In the genomic region with DNA sequence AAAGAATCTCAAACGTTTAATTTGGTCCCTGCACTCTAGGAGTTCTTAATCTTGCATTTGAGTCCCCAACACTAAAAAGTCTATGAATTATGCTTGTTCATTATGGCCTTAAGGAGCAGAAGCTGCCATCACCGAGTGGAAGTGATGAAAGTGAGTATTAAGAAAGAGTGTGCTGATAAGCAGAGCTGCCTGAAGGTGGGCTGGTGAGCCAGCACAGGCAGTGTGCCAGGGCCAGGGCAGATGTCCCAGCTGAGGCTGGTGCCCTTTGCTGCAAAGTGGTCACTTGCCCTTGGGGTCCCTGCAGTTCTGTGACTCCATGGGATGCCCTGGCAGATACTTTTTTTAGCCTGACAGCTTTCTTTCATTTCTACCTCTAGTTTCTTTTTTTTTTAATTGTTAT, we compare ENCODE assay signal across 15 cellular contexts.
DNase-seq lines count a peak whose midpoint lies in the region; ATAC-seq, FAIRE-seq and TF ChIP-seq lines count a peak whose summit lies in the region.
"Had no signal": no experiment of that assay in that cellular context is flagged by ENCODE, and none has a peak within 500 bp of the region (broad histone marks: within the 10 kb centered on the region; RNA-seq: fewer than 3 reads in every experiment).

No MANE protein-coding gene starts in this region.

- peak overlapping the region; percentile 94 for H3K4me2 ChIP-seq in KMS-11
- H3K4me2 ChIP-seq in astrocyte (ENCODE audit: low read length) = peak overlapping the region; percentile 40

- H3K27ac Mint-ChIP-seq in CD8-positive, alpha-beta memory T cell = peak overlapping the region in 5 of 8 donors; percentile 8 to 68 (median 48)
- no peak overlapping the region for H3K27ac Mint-ChIP-seq in astrocyte (ENCODE audit: unreplicated experiment)
- H3K27ac Mint-ChIP-seq: CD4-positive, alpha-beta T cell; stimulated activated memory B cell treated with anti-CD40 and anti-IgM and Interleukin-4, amounts not matched to agents 10 μg/mL and 1 μg/mL and 100 μg/mL, for 72 hours had no signal

- TF ChIP-seq CTCF in KMS-11 (conservative IDR thresholded peaks at IDR 0.05; ENCODE audit: low read depth, low read length) = no peak
- no peak for TF ChIP-seq CTCF in astrocyte (IDR thresholded peaks at IDR 0.05; ENCODE audit: insufficient read depth, low read depth, low read length)
- TF ChIP-seq CTCF in prostate gland (IDR thresholded peaks at IDR 0.05) = no peak
- no peak for TF ChIP-seq CTCF in GM13976 (IDR thresholded peaks at IDR 0.05; ENCODE audit: borderline replicate concordance, control extremely low read depth, extremely low read depth, insufficient read depth, missing control alignments)

- no peak overlapping the region for H3K4me3 ChIP-seq in CD8-positive, alpha-beta memory T cell (ENCODE audit: low read length)
- H3K4me3 ChIP-seq in KMS-11 (IDR thresholded peaks at IDR 0.05; ENCODE audit: insufficient read depth, low read depth, low read length) (no peak overlapping the region), astrocyte (ENCODE audit: insufficient read depth, low read depth, low read length) (no peak overlapping the region), right cardiac atrium (ENCODE audit: low read length) (no peak overlapping the region), prostate gland (no peak overlapping the region)
- H3K4me3 ChIP-seq: SK-N-MC had no signal

- H3K9ac ChIP-seq in KMS-11 = peak overlapping the region; percentile 17; the same call in 1 of the 2 replicates
- H3K9ac ChIP-seq in astrocyte (ENCODE audit: low read length) = no peak overlapping the region

- H4K20me1 ChIP-seq in KMS-11 (ENCODE audit: insufficient read depth) = no peaks in the 10 kb centered on the region
- no peaks in the 10 kb centered on the region for H4K20me1 ChIP-seq in astrocyte (ENCODE audit: insufficient read depth, low read length)

- intact Hi-C loops in right cardiac atrium (cut with DNase I) = no loop called here
- intact Hi-C loops in prostate gland (cut with DNase I) = no loop called here

- no peak for DNase-seq in CD8-positive, alpha-beta memory T cell
- DNase-seq in astrocyte (ENCODE audit: low read depth) (no peak), right cardiac atrium (peak in 2 of 3 donors; percentile 58 to 68), DMS153 (lab: John Stamatoyannopoulos, UW) (no peak), prostate gland (ENCODE audit: low spot score) (no peak), GM13976 (ENCODE audit: low spot score) (no peak)
- DNase-seq: activated CD4-positive, alpha-beta T cell treated with anti-CD3 and anti-CD28 coated beads for 48 hours; activated effector memory CD4-positive, alpha-beta T cell treated with anti-CD3 and anti-CD28 coated beads, Interleukin-2, amount 50 U/mL, for 16 hours; CD4-positive, alpha-beta T cell; cortex of kidney; NCI-H446 had no signal

- peaks cover 20 to 31% (median 25%) of the 10 kb centered on the region in 3 donors for H3K4me1 Mint-ChIP-seq in CD8-positive, alpha-beta memory T cell
- peaks cover 10% of the 10 kb centered on the region for H3K4me1 Mint-ChIP-seq in astrocyte (ENCODE audit: low read depth, unreplicated experiment)

- WGBS in right cardiac atrium = 12% methylated on average over 2 of the region's 2 CpGs
- WGBS in prostate gland = 6% methylated on average over 2 of the region's 2 CpGs

- H3K27me3 ChIP-seq in CD8-positive, alpha-beta memory T cell (ENCODE audit: insufficient read depth, low read length, poor library complexity, severe bottlenecking) = no peaks in the 10 kb centered on the region
- H3K27me3 ChIP-seq in KMS-11 (ENCODE audit: insufficient read depth, low read depth) (no peaks in the 10 kb centered on the region), astrocyte (ENCODE audit: insufficient read depth, low read length) (no peaks in the 10 kb centered on the region), right cardiac atrium (ENCODE audit: control insufficient read depth, insufficient read depth) (no peaks in the 10 kb centered on the region), prostate gland (replicated peaks; ENCODE audit: insufficient read depth) (peaks cover 3% of the 10 kb centered on the region)

- peaks cover 0 to 3% (median 0%) of the 10 kb centered on the region in 3 donors for H3K36me3 Mint-ChIP-seq in CD8-positive, alpha-beta memory T cell
- no peaks in the 10 kb centered on the region for H3K36me3 Mint-ChIP-seq in astrocyte (ENCODE audit: low read depth, unreplicated experiment)
- H3K36me3 Mint-ChIP-seq: stimulated activated memory B cell treated with anti-CD40 and anti-IgM and Interleukin-4, amounts not matched to agents 10 μg/mL and 1 μg/mL and 100 μg/mL, for 72 hours had no signal

- H2AFZ ChIP-seq in KMS-11 (ENCODE audit: low read depth) (peak overlapping the region; percentile 77; the same call in 1 of the 2 replicates), astrocyte (ENCODE audit: low read depth, low read length) (no peak overlapping the region)

- H3K4me1 ChIP-seq in CD8-positive, alpha-beta memory T cell (ENCODE audit: insufficient read depth, low read length) = peaks cover 16% of the 10 kb centered on the region
- peaks cover 31% of the 10 kb centered on the region for H3K4me1 ChIP-seq in KMS-11 (ENCODE audit: low read depth, poor library complexity, severe bottlenecking)
- H3K4me1 ChIP-seq in astrocyte (ENCODE audit: insufficient read depth, low read length) = peaks cover 16% of the 10 kb centered on the region
- no peaks in the 10 kb centered on the region for H3K4me1 ChIP-seq in right cardiac atrium (ENCODE audit: control insufficient read depth, insufficient read depth, low read length)
- no peaks in the 10 kb centered on the region for H3K4me1 ChIP-seq in prostate gland (replicated peaks)

- H3K79me2 ChIP-seq in KMS-11 (ENCODE audit: insufficient read depth, low read depth) (no peaks in the 10 kb centered on the region), astrocyte (ENCODE audit: insufficient read depth, low read length) (no peaks in the 10 kb centered on the region)

- in situ Hi-C loops in GM13976 (cut with MboI; ENCODE audit: low sequenced_read_pairs, unreplicated experiment) = no loop called here

- ATAC-seq in right cardiac atrium (no peak), HG03457 (IDR thresholded peaks at IDR 0.05; ENCODE audit: unreplicated experiment) (no peak)

- no peaks in the 10 kb centered on the region for H3K36me3 ChIP-seq in CD8-positive, alpha-beta memory T cell (ENCODE audit: insufficient read depth, low read length)
- H3K36me3 ChIP-seq in KMS-11 (ENCODE audit: insufficient read depth) = no peaks in the 10 kb centered on the region
- no peaks in the 10 kb centered on the region for H3K36me3 ChIP-seq in astrocyte (ENCODE audit: insufficient read depth, low read length)
- H3K36me3 ChIP-seq in prostate gland = no peaks in the 10 kb centered on the region

- H3K27ac ChIP-seq in CD8-positive, alpha-beta memory T cell (ENCODE audit: low read depth, low read length) = no peak overlapping the region
- H3K27ac ChIP-seq in KMS-11 (peak overlapping the region; percentile 49), astrocyte (ENCODE audit: low read depth, low read length) (no peak overlapping the region), right cardiac atrium (ENCODE audit: low read length) (no peak overlapping the region), prostate gland (no peak overlapping the region)
- H3K27ac ChIP-seq: SK-N-MC had no signal

- peaks cover 0 to 3% (median 1%) of the 10 kb centered on the region in 5 donors for H3K9me3 Mint-ChIP-seq in CD8-positive, alpha-beta memory T cell
- peaks cover 3% of the 10 kb centered on the region for H3K9me3 Mint-ChIP-seq in astrocyte (ENCODE audit: unreplicated experiment)
- H3K9me3 Mint-ChIP-seq: CD4-positive, alpha-beta T cell; stimulated activated memory B cell treated with anti-CD40 and anti-IgM and Interleukin-4, amounts not matched to agents 10 μg/mL and 1 μg/mL and 100 μg/mL, for 72 hours had no signal

- H3K4me3 Mint-ChIP-seq in CD8-positive, alpha-beta memory T cell = peak overlapping the region in 3 of 7 donors; percentile 56 to 76 (median 61)
- no peak overlapping the region for H3K4me3 Mint-ChIP-seq in astrocyte (ENCODE audit: unreplicated experiment)
- H3K4me3 Mint-ChIP-seq: CD4-positive, alpha-beta T cell had no signal

- no peak for TF ChIP-seq POLR2A in prostate gland (IDR thresholded peaks at IDR 0.05)

- peaks cover 0 to 30% of the 10 kb centered on the region in 2 donors for H3K27me3 Mint-ChIP-seq in CD8-positive, alpha-beta memory T cell
- peaks cover 2% of the 10 kb centered on the region for H3K27me3 Mint-ChIP-seq in astrocyte (ENCODE audit: low read depth, unreplicated experiment)

- no peak for FAIRE-seq in astrocyte (lab: Jason Lieb, UNC)

- CTCF ChIA-PET in CD8-positive, alpha-beta memory T cell (lab: Charles Lee) = interaction anchor here (1.4 kb wide), 1 partner anchor 50 kb away, joined by 4 read pairs; no protein-coding TSS in a partner anchor

- no peaks in the 10 kb centered on the region for H3K9me3 ChIP-seq in CD8-positive, alpha-beta memory T cell (ENCODE audit: low read length)
- no peaks in the 10 kb centered on the region for H3K9me3 ChIP-seq in astrocyte (ENCODE audit: insufficient read depth, low read depth, low read length)
- no peaks in the 10 kb centered on the region for H3K9me3 ChIP-seq in right cardiac atrium (ENCODE audit: control insufficient read depth, low read length)
- H3K9me3 ChIP-seq in prostate gland = no peaks in the 10 kb centered on the region

- POLR2A ChIA-PET in CD8-positive, alpha-beta memory T cell (lab: Charles Lee) = no interaction called here

Comparison
In these comparisons a context has a peak if more than half of its experiments do, and no peak if none do; other contexts are left out.
1. DNase-seq: peak in right cardiac atrium (2 of 3); none in CD8-positive, alpha-beta memory T cell (0 of 5), astrocyte (single experiment), DMS153 (single experiment), prostate gland (single experiment) and GM13976 (single experiment).